In the genomic region with DNA sequence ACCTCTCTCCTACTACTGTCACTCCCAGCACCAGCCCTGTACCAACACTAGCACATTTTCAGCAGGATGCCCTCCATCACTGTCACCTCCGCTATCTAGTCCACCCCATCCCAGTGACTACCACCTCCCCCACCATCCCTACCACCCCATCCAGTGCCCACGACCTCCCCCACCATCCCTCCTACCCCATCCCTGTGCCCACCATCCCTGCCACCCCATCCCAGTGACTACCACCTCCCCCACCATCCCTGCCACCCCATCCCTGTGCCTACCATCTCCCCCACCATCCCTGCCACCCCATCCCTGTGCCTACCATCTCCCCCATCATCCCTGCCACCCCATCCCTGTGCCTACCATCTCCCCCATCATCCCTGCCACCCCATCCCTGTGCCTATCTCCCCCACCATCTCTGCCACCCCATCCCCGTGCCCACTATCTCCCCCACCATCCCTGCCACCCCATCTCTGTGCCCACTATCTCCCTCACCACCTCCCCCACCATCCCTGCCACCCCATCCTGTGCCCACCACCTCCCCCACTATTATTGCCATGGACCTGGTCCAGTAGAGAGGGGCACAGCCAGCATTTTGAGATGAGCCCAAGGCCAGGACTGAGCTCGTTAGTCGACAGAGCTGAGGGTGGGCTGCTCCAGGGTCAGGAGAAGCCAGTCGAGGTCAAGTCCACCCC, we compare ENCODE assay signal across 34 cellular contexts. TPM values are rescaled to one million over a fixed set of nuclear protein-coding genes. Genes with fewer than 3 reads are reported as not detected.
"Had no signal": no experiment of that assay in that cellular context is flagged by ENCODE, and none has a peak within 500 bp of the region (broad histone marks: within the 10 kb centered on the region; RNA-seq: fewer than 3 reads in every experiment).

No MANE protein-coding gene starts in this region.

- H3K4me3 ChIP-seq: adrenal gland, body of pancreas, breast epithelium, MG63, SJCRH30, SK-N-MC had no signal

- H3K4me1 ChIP-seq: adrenal gland, body of pancreas, breast epithelium, SJCRH30 had no signal

- H3K36me3 ChIP-seq: adrenal gland, breast epithelium, MG63, SJCRH30 had no signal

- H3K27ac Mint-ChIP-seq: activated CD4-positive, alpha-beta memory T cell treated with anti-CD3 and anti-CD28 coated beads, Interleukin-2, amount 10 ng/mL, durations not matched to agents 7 days and 5 days; activated CD8-positive, alpha-beta memory T cell treated with anti-CD3 and anti-CD28 coated beads, Interleukin-2, amount 10 ng/mL, durations not matched to agents 7 days and 5 days; activated naive CD4-positive, alpha-beta T cell treated with anti-CD3 and anti-CD28 coated beads, Interleukin-2, amount 50 U/mL, for 72 hours; activated T-cell treated with anti-CD3 and anti-CD28 coated beads, Interleukin-2, amount 50 U/mL, for 72 hours; activated T-helper 17 cell treated with anti-CD3 and anti-CD28 coated beads, Interleukin-2, amount 50 U/mL, for 72 hours; T-helper 1 cell treated with Interleukin-12 subunit alpha and Interleukin-12 subunit beta and Interleukin-4 antibody, amounts not matched to agents 30 μg/mL and 1 μg/mL, for 36 hours; T-helper 2 cell treated with Interferon-gamma antibody and Interleukin-4, amounts not matched to agents 5 μg/mL and 100 μg/mL, for 36 hours had no signal

- H3K9me3 ChIP-seq: adrenal gland, body of pancreas, breast epithelium, MG63, SJCRH30 had no signal

- H3K27ac ChIP-seq: adrenal gland, body of pancreas, breast epithelium, SJCRH30, SK-N-MC had no signal

- H3K27me3 Mint-ChIP-seq: activated CD4-positive, alpha-beta memory T cell treated with anti-CD3 and anti-CD28 coated beads, Interleukin-2, amount 10 ng/mL, durations not matched to agents 7 days and 5 days; activated CD8-positive, alpha-beta memory T cell treated with anti-CD3 and anti-CD28 coated beads, Interleukin-2, amount 10 ng/mL, durations not matched to agents 7 days and 5 days; activated T-helper 17 cell treated with anti-CD3 and anti-CD28 coated beads, Interleukin-2, amount 50 U/mL, for 72 hours had no signal

- DNase-seq: activated CD4-positive, alpha-beta memory T cell treated with anti-CD3 and anti-CD28 coated beads, Interleukin-2, amount 10 ng/mL, durations not matched to agents 7 days and 5 days; activated CD4-positive, alpha-beta T cell treated with anti-CD3 and anti-CD28 coated beads for 1 hour; activated CD4-positive, alpha-beta T cell treated with anti-CD3 and anti-CD28 coated beads for 48 hours; activated CD8-positive, alpha-beta memory T cell treated with anti-CD3 and anti-CD28 coated beads for 24 hours; activated CD8-positive, alpha-beta memory T cell treated with anti-CD3 and anti-CD28 coated beads, Interleukin-2, amount 10 ng/mL, durations not matched to agents 7 days and 5 days; activated CD8-positive, alpha-beta memory T cell treated with anti-CD3 and anti-CD28 coated beads, Interleukin-2, amount 50 U/mL, for 48 hours; activated effector memory CD4-positive, alpha-beta T cell treated with anti-CD3 and anti-CD28 coated beads, Interleukin-2, amount 50 U/mL, for 16 hours; activated naive CD4-positive, alpha-beta T cell; activated T-cell treated with anti-CD3 and anti-CD28 coated beads, Interleukin-2, amount 50 U/mL, for 1 hour; activated T-cell treated with anti-CD3 and anti-CD28 coated beads, Interleukin-2, amount 50 U/mL, for 72 hours; adrenal gland; body of pancreas; Kasumi-1; KG1; MG63; NCI-H1048; NCI-H1105 treated with DMSO at 0.1 percent for 48 hours; NCI-H1436; NCI-H1694; NCI-H1930; NCI-H345; NCI-H524 treated with DMSO at 0.1 percent for 48 hours; SHP77; SJCRH30 had no signal

- H3K4me3 Mint-ChIP-seq: activated CD4-positive, alpha-beta memory T cell treated with anti-CD3 and anti-CD28 coated beads, Interleukin-2, amount 10 ng/mL, durations not matched to agents 7 days and 5 days; activated CD8-positive, alpha-beta memory T cell treated with anti-CD3 and anti-CD28 coated beads, Interleukin-2, amount 10 ng/mL, durations not matched to agents 7 days and 5 days; activated T-cell treated with anti-CD3 and anti-CD28 coated beads, Interleukin-2, amount 50 U/mL, for 72 hours; activated T-helper 17 cell treated with anti-CD3 and anti-CD28 coated beads, Interleukin-2, amount 50 U/mL, for 72 hours; T-helper 1 cell treated with Interleukin-12 subunit alpha and Interleukin-12 subunit beta and Interleukin-4 antibody, amounts not matched to agents 30 μg/mL and 1 μg/mL, for 36 hours; T-helper 2 cell treated with Interferon-gamma antibody and Interleukin-4, amounts not matched to agents 5 μg/mL and 100 μg/mL, for 36 hours had no signal

- H3K27me3 ChIP-seq: adrenal gland, body of pancreas, breast epithelium, MG63, SJCRH30 had no signal

- H3K4me1 Mint-ChIP-seq: activated CD4-positive, alpha-beta memory T cell treated with anti-CD3 and anti-CD28 coated beads, Interleukin-2, amount 10 ng/mL, durations not matched to agents 7 days and 5 days; activated CD8-positive, alpha-beta memory T cell treated with anti-CD3 and anti-CD28 coated beads, Interleukin-2, amount 10 ng/mL, durations not matched to agents 7 days and 5 days; activated T-helper 17 cell treated with anti-CD3 and anti-CD28 coated beads, Interleukin-2, amount 50 U/mL, for 72 hours had no signal

- FAIRE-seq: astrocyte, TTC549 had no signal

- ATAC-seq: activated CD8-positive, alpha-beta memory T cell treated with anti-CD3 and anti-CD28 coated beads, Interleukin-2, amount 10 ng/mL, durations not matched to agents 7 days and 5 days; activated naive CD4-positive, alpha-beta T cell treated with anti-CD3 and anti-CD28 coated beads, Interleukin-2, amount 50 U/mL, for 72 hours; activated T-cell treated with anti-CD3 and anti-CD28 coated beads, Interleukin-2, amount 50 U/mL, for 72 hours; activated T-helper 17 cell treated with anti-CD3 and anti-CD28 coated beads, Interleukin-2, amount 50 U/mL, for 72 hours; body of pancreas; Panc1 had no signal

- H3K9me3 Mint-ChIP-seq: activated CD4-positive, alpha-beta memory T cell treated with anti-CD3 and anti-CD28 coated beads, Interleukin-2, amount 10 ng/mL, durations not matched to agents 7 days and 5 days; activated naive CD4-positive, alpha-beta T cell treated with anti-CD3 and anti-CD28 coated beads, Interleukin-2, amount 50 U/mL, for 72 hours; activated T-cell treated with anti-CD3 and anti-CD28 coated beads, Interleukin-2, amount 50 U/mL, for 72 hours; activated T-helper 17 cell treated with anti-CD3 and anti-CD28 coated beads, Interleukin-2, amount 50 U/mL, for 72 hours; T-helper 1 cell treated with Interleukin-12 subunit alpha and Interleukin-12 subunit beta and Interleukin-4 antibody, amounts not matched to agents 30 μg/mL and 1 μg/mL, for 36 hours; T-helper 2 cell treated with Interferon-gamma antibody and Interleukin-4, amounts not matched to agents 5 μg/mL and 100 μg/mL, for 36 hours had no signal

RNA-seq across cellular contexts. Expression of gene DISP3, which starts 45.7 kb away (rescaled TPM):
- total RNA-seq: RPMI7951 had no signal
